In genomic region chr22:30893434-30894370, GRCh38 we compare ENCODE assay signal across 18 cellular contexts.
A peak's percentile ranks its signal among the peaks of the same experiment; 100 is the strongest.
DNase-seq lines count a peak whose midpoint lies in the region; ATAC-seq, FAIRE-seq and TF ChIP-seq lines count a peak whose summit lies in the region.
"Had no signal": no experiment of that assay in that cellular context is flagged by ENCODE, and none has a peak within 500 bp of the region (broad histone marks: within the 10 kb centered on the region; RNA-seq: fewer than 3 reads in every experiment).

No MANE protein-coding gene starts in this region.

- H3K36me3 ChIP-seq in kidney (ENCODE audit: control insufficient read depth in 1 of 2, insufficient read depth in 2 of 2, low read length in 2 of 2) (peaks cover under 1 to 4% of the 10 kb centered on the region in 2 donors), upper lobe of right lung (no peaks in the 10 kb centered on the region)
- H3K36me3 ChIP-seq: colonic mucosa had no signal

- TF ChIP-seq CTCF in kidney (IDR thresholded peaks at IDR 0.05; ENCODE audit: borderline replicate concordance, extremely low read depth, insufficient read depth) (no peak), upper lobe of right lung (IDR thresholded peaks at IDR 0.05) (no peak)

- no peak overlapping the region for H3K4me3 Mint-ChIP-seq in T-helper 1 cell treated with Interleukin-12 subunit alpha and Interleukin-12 subunit beta and Interleukin-4 antibody, amounts not matched to agents 30 μg/mL and 1 μg/mL, for 36 hours
- peak overlapping the region; percentile 36 for H3K4me3 Mint-ChIP-seq in stimulated activated naive CD8-positive, alpha-beta T cell treated with anti-CD3 and anti-CD28 coated beads, Interleukin-15, Interleukin-2, amounts not matched to agents 100 ng/mL and 50 ng/mL, for 24 hours

- DNase-seq in T-helper 1 cell (no peak), kidney (peak; percentile 37), upper lobe of right lung (peak; percentile 49), SKM-1 treated with dmso at 0.1 percent for 144 hours (lab: John Stamatoyannopoulos, UW; ENCODE audit: unreplicated experiment) (no peak)
- no peak for DNase-seq in stimulated activated naive CD8-positive, alpha-beta T cell treated with anti-CD3 and anti-CD28 coated beads, Interleukin-15, Interleukin-2, amounts not matched to agents 100 U/mL and 50 U/mL, for 24 hours
- DNase-seq: colonic mucosa, naive B cell, NCI-H1436, NCI-H2171, SIG-M5, small intestine, T1000 had no signal

- intact Hi-C loops in kidney (cut with DNase I) (no loop called here), upper lobe of right lung (cut with DNase I) (no loop called here)

- FAIRE-seq in kidney (lab: Jason Lieb, UNC) = no peak
- FAIRE-seq: keratinocyte, small intestine had no signal

- no peaks in the 10 kb centered on the region for H3K27me3 Mint-ChIP-seq in T-helper 1 cell treated with Interleukin-12 subunit alpha and Interleukin-12 subunit beta and Interleukin-4 antibody, amounts not matched to agents 30 μg/mL and 1 μg/mL, for 36 hours (ENCODE audit: low read depth)
- H3K27me3 Mint-ChIP-seq in stimulated activated naive CD8-positive, alpha-beta T cell treated with anti-CD3 and anti-CD28 coated beads, Interleukin-15, Interleukin-2, amounts not matched to agents 100 ng/mL and 50 ng/mL, for 24 hours = no peaks in the 10 kb centered on the region
- H3K27me3 Mint-ChIP-seq: naive B cell had no signal

- no peak overlapping the region for H3K27ac ChIP-seq in kidney (ENCODE audit: low read depth in 2 of 2, low read length in 2 of 2)
- H3K27ac ChIP-seq in upper lobe of right lung = no peak overlapping the region
- H3K27ac ChIP-seq: 22Rv1, ascending aorta, colonic mucosa had no signal

- no peaks in the 10 kb centered on the region for H3K9me3 Mint-ChIP-seq in T-helper 1 cell treated with Interleukin-12 subunit alpha and Interleukin-12 subunit beta and Interleukin-4 antibody, amounts not matched to agents 30 μg/mL and 1 μg/mL, for 36 hours
- no peaks in the 10 kb centered on the region for H3K9me3 Mint-ChIP-seq in stimulated activated naive CD8-positive, alpha-beta T cell treated with anti-CD3 and anti-CD28 coated beads, Interleukin-15, Interleukin-2, amounts not matched to agents 100 ng/mL and 50 ng/mL, for 24 hours

- no peak overlapping the region for H3K9ac ChIP-seq in kidney (ENCODE audit: low read length in 2 of 2)

- no peak for ATAC-seq in stimulated activated naive CD8-positive, alpha-beta T cell treated with anti-CD3 and anti-CD28 coated beads, Interleukin-15, Interleukin-2, amounts not matched to agents 100 U/mL and 50 U/mL, for 24 hours
- ATAC-seq in upper lobe of right lung (peak; percentile 16), GM21786 (IDR thresholded peaks at IDR 0.05; ENCODE audit: unreplicated experiment) (no peak)

- no peaks in the 10 kb centered on the region for H3K36me3 Mint-ChIP-seq in T-helper 1 cell treated with Interleukin-12 subunit alpha and Interleukin-12 subunit beta and Interleukin-4 antibody, amounts not matched to agents 30 μg/mL and 1 μg/mL, for 36 hours (ENCODE audit: low read depth)
- H3K36me3 Mint-ChIP-seq in stimulated activated naive CD8-positive, alpha-beta T cell treated with anti-CD3 and anti-CD28 coated beads, Interleukin-15, Interleukin-2, amounts not matched to agents 100 ng/mL and 50 ng/mL, for 24 hours (ENCODE audit: low read depth) = peaks cover 8% of the 10 kb centered on the region

- H3K4me3 ChIP-seq in kidney (ENCODE audit: low read length in 2 of 2) (no peak overlapping the region), upper lobe of right lung (no peak overlapping the region)
- H3K4me3 ChIP-seq: ascending aorta, colonic mucosa had no signal

- peaks cover 0 to 2% of the 10 kb centered on the region in 2 donors for H3K4me1 ChIP-seq in kidney (ENCODE audit: control insufficient read depth in 1 of 2, insufficient read depth in 1 of 2, low read depth in 1 of 2, low read length in 2 of 2)
- H3K4me1 ChIP-seq in upper lobe of right lung = no peaks in the 10 kb centered on the region
- H3K4me1 ChIP-seq: ascending aorta, colonic mucosa had no signal

- H3K27me3 ChIP-seq in upper lobe of right lung = no peaks in the 10 kb centered on the region
- H3K27me3 ChIP-seq: ascending aorta, colonic mucosa had no signal

- H3K9me3 ChIP-seq in kidney (ENCODE audit: control insufficient read depth in 1 of 2, low read length in 2 of 2) (peaks cover 0 to 3% of the 10 kb centered on the region in 2 donors), upper lobe of right lung (peaks cover 3% of the 10 kb centered on the region)
- H3K9me3 ChIP-seq: colonic mucosa had no signal

- peak overlapping the region; percentile 26 for H3K27ac Mint-ChIP-seq in T-helper 1 cell treated with Interleukin-12 subunit alpha and Interleukin-12 subunit beta and Interleukin-4 antibody, amounts not matched to agents 30 μg/mL and 1 μg/mL, for 36 hours
- no peak overlapping the region for H3K27ac Mint-ChIP-seq in stimulated activated naive CD8-positive, alpha-beta T cell treated with anti-CD3 and anti-CD28 coated beads, Interleukin-15, Interleukin-2, amounts not matched to agents 100 ng/mL and 50 ng/mL, for 24 hours

- peaks cover 8% of the 10 kb centered on the region for H3K4me1 Mint-ChIP-seq in T-helper 1 cell treated with Interleukin-12 subunit alpha and Interleukin-12 subunit beta and Interleukin-4 antibody, amounts not matched to agents 30 μg/mL and 1 μg/mL, for 36 hours (ENCODE audit: low read depth)
- H3K4me1 Mint-ChIP-seq in stimulated activated naive CD8-positive, alpha-beta T cell treated with anti-CD3 and anti-CD28 coated beads, Interleukin-15, Interleukin-2, amounts not matched to agents 100 ng/mL and 50 ng/mL, for 24 hours (ENCODE audit: low read depth) = peaks cover 7% of the 10 kb centered on the region

Comparison
In these comparisons a context has a peak if more than half of its experiments do, and no peak if none do; other contexts are left out.
1. DNase-seq: peak in kidney (single experiment) and upper lobe of right lung (single experiment); none in T-helper 1 cell (0 of 5), stimulated activated naive CD8-positive, alpha-beta T cell treated with anti-CD3 and anti-CD28 coated beads, Interleukin-15, Interleukin-2, amounts not matched to agents 100 U/mL and 50 U/mL, for 24 hours (single experiment) and SKM-1 treated with dmso at 0.1 percent for 144 hours (single experiment).